ENCODE assay signal across 20 cellular contexts in genomic region chr19:27858981-27859581, GRCh38.
A peak's percentile ranks its signal among the peaks of the same experiment; 100 is the strongest.
DNase-seq lines count a peak whose midpoint lies in the region; ATAC-seq and TF ChIP-seq lines count a peak whose summit lies in the region.
"Had no signal": no experiment of that assay in that cellular context is flagged by ENCODE, and none has a peak within 500 bp of the region (broad histone marks: within the 10 kb centered on the region; RNA-seq: fewer than 3 reads in every experiment).

No MANE protein-coding gene starts in this region.

- H3K4me3 ChIP-seq in MM.1S (ENCODE audit: low read length) (no peak overlapping the region), breast epithelium (no peak overlapping the region), subcutaneous abdominal adipose tissue (ENCODE audit: low read depth in 1 of 5, low read length in 5 of 5) (peak overlapping the region in 4 of 5 donors; percentile 13 to 45 (median 20)), osteoblast (ENCODE audit: insufficient read depth, low read length) (no peak overlapping the region)
- H3K4me3 ChIP-seq: BLaER1 had no signal

- H3K27ac ChIP-seq in MM.1S (ENCODE audit: low read length), result no peak overlapping the region
- H3K27ac ChIP-seq in breast epithelium, result peak overlapping the region; percentile 80 to 89
- no peak overlapping the region for H3K27ac ChIP-seq in subcutaneous abdominal adipose tissue (ENCODE audit: low read depth, low read length)
- no peak overlapping the region for H3K27ac ChIP-seq in osteoblast (ENCODE audit: low read depth, low read length)
- H3K27ac ChIP-seq: BLaER1, KMS-11 had no signal

- H3K4me1 ChIP-seq in MM.1S (ENCODE audit: low read length), result no peaks in the 10 kb centered on the region
- no peaks in the 10 kb centered on the region for H3K4me1 ChIP-seq in breast epithelium
- H3K4me1 ChIP-seq in subcutaneous abdominal adipose tissue (ENCODE audit: control insufficient read depth in 5 of 5, insufficient read depth in 5 of 5, low read length in 5 of 5), result no peaks in the 10 kb centered on the region
- no peaks in the 10 kb centered on the region for H3K4me1 ChIP-seq in osteoblast (ENCODE audit: insufficient read depth, low read length)
- H3K4me1 ChIP-seq: BLaER1, Caco-2 had no signal

- H3K4me2 ChIP-seq in MM.1S (ENCODE audit: low read depth, low read length), result no peak overlapping the region
- H3K4me2 ChIP-seq in osteoblast (ENCODE audit: insufficient read depth, low read length), result no peak overlapping the region
- H3K4me2 ChIP-seq: BLaER1, KMS-11 had no signal

- no peaks in the 10 kb centered on the region for H3K27me3 ChIP-seq in MM.1S (replicated peaks; ENCODE audit: insufficient read depth, low read length)
- H3K27me3 ChIP-seq in breast epithelium, result no peaks in the 10 kb centered on the region
- no peaks in the 10 kb centered on the region for H3K27me3 ChIP-seq in subcutaneous abdominal adipose tissue (ENCODE audit: control insufficient read depth in 5 of 5, insufficient read depth in 4 of 5, low read length in 5 of 5)
- no peaks in the 10 kb centered on the region for H3K27me3 ChIP-seq in osteoblast (ENCODE audit: insufficient read depth, low read length)
- H3K27me3 ChIP-seq: BLaER1 had no signal

- TF ChIP-seq CTCF in MM.1S (IDR thresholded peaks at IDR 0.05; ENCODE audit: low read length), result no peak
- TF ChIP-seq CTCF in breast epithelium (IDR thresholded peaks at IDR 0.05), result no peak
- TF ChIP-seq CTCF in osteoblast (IDR thresholded peaks at IDR 0.05; ENCODE audit: extremely low read depth, low read depth, low read length), result no peak

- H3K9me2 ChIP-seq in MM.1S (replicated peaks; ENCODE audit: insufficient read depth, low read length), result no peaks in the 10 kb centered on the region

- H3K9me3 ChIP-seq in MM.1S (replicated peaks; ENCODE audit: insufficient read depth, low read length) (no peaks in the 10 kb centered on the region), breast epithelium (peaks cover 10 to 37% of the 10 kb centered on the region in 2 donors), subcutaneous abdominal adipose tissue (ENCODE audit: control insufficient read depth in 5 of 5, low read length in 5 of 5) (peaks cover 11 to 49% (median 44%) of the 10 kb centered on the region in 5 donors), osteoblast (ENCODE audit: low read depth, low read length) (no peaks in the 10 kb centered on the region)
- H3K9me3 ChIP-seq: Caco-2 had no signal

- H3K79me2 ChIP-seq in MM.1S (ENCODE audit: low read length) (no peaks in the 10 kb centered on the region), osteoblast (ENCODE audit: insufficient read depth, low read length) (no peaks in the 10 kb centered on the region)

- H3K9ac ChIP-seq in MM.1S (ENCODE audit: low read length), result no peak overlapping the region
- no peak overlapping the region for H3K9ac ChIP-seq in subcutaneous abdominal adipose tissue (ENCODE audit: low read length in 5 of 5)
- H3K9ac ChIP-seq: BLaER1, KMS-11 had no signal

- in situ Hi-C loops in G401 (cut with HindIII; ENCODE audit: low sequenced_read_pairs), result no loop called here

- H4K20me1 ChIP-seq in MM.1S (ENCODE audit: insufficient read depth, low read length), result no peaks in the 10 kb centered on the region
- H4K20me1 ChIP-seq in osteoblast (ENCODE audit: insufficient read depth, low read length), result no peaks in the 10 kb centered on the region
- H4K20me1 ChIP-seq: BLaER1 had no signal

- no peak for TF ChIP-seq POLR2A in breast epithelium (IDR thresholded peaks at IDR 0.05)

- H2AFZ ChIP-seq in MM.1S (ENCODE audit: low read length), result no peak overlapping the region
- no peak overlapping the region for H2AFZ ChIP-seq in osteoblast (ENCODE audit: low read length)

- peak; percentile 4 for DNase-seq in G401 (ENCODE audit: low spot score)
- peak; percentile 30 for DNase-seq in MM.1S
- DNase-seq in breast epithelium (ENCODE audit: low spot score in 2 of 2), result peak in 1 of 2 donors; percentile 92
- DNase-seq in osteoblast (ENCODE audit: insufficient read length, low spot score, missing footprints), result no peak
- DNase-seq: Caco-2; CD4-positive, alpha-beta T cell; DMS 273 treated with DMSO at 0.1 percent for 48 hours; GDM1; NCI-H1417 treated with DMSO at 0.1 percent for 48 hours; NCI-H187; NCI-H2227 treated with DMSO at 0.1 percent for 48 hours; NCI-H510A; SW 1271 had no signal

- no peaks in the 10 kb centered on the region for H3K36me3 ChIP-seq in MM.1S (replicated peaks; ENCODE audit: insufficient read depth, low read length)
- no peaks in the 10 kb centered on the region for H3K36me3 ChIP-seq in breast epithelium
- no peaks in the 10 kb centered on the region for H3K36me3 ChIP-seq in subcutaneous abdominal adipose tissue (ENCODE audit: control insufficient read depth in 5 of 5, insufficient read depth in 5 of 5, low read length in 5 of 5)
- H3K36me3 ChIP-seq in osteoblast (ENCODE audit: insufficient read depth, low read length), result no peaks in the 10 kb centered on the region
- H3K36me3 ChIP-seq: BLaER1 had no signal

- intact Hi-C loops in breast epithelium (cut with DNase I; ENCODE audit: low total_unique reads), result loop anchor here (10.0 kb wide), 1 partner anchor 84 kb away; no protein-coding TSS in a partner anchor

- H3F3A ChIP-seq in MM.1S (ENCODE audit: insufficient read depth, low read length), result no peaks in the 10 kb centered on the region

- ATAC-seq in SK-N-SH treated with all-trans-retinoic acid at 6 μM for 48 hours, result no peak
- no peak for ATAC-seq in HG03108 (IDR thresholded peaks at IDR 0.05; ENCODE audit: unreplicated experiment)
- ATAC-seq: HCT116, Right ventricle myocardium inferior had no signal

TF ChIP-seq in SK-N-SH treated with all-trans-retinoic acid at 6 μM for 48 hours, 23 proteins besides CTCF, POLR2A, EP300 and RAD21:
- no peak for TF ChIP-seq ARNTL (CRISPR knock-in tag; IDR thresholded peaks at IDR 0.05; ENCODE audit: borderline replicate concordance, low read depth)
- no peak for TF ChIP-seq OSR1 (CRISPR knock-in tag; IDR thresholded peaks at IDR 0.05)
- TF ChIP-seq ZNF70 (CRISPR knock-in tag; IDR thresholded peaks at IDR 0.05), result no peak
- no peak for TF ChIP-seq TOX (CRISPR knock-in tag; IDR thresholded peaks at IDR 0.05; ENCODE audit: borderline replicate concordance)
- no peak for TF ChIP-seq CSRNP3 (CRISPR knock-in tag; IDR thresholded peaks at IDR 0.05)
- TF ChIP-seq ZFP30 (CRISPR knock-in tag; IDR thresholded peaks at IDR 0.05), result no peak
- TF ChIP-seq CREB5 (CRISPR knock-in tag; IDR thresholded peaks at IDR 0.05; ENCODE audit: low read depth), result no peak
- no peak for TF ChIP-seq ZNF565 (CRISPR knock-in tag; conservative IDR thresholded peaks at IDR 0.05; ENCODE audit: low read depth)

Comparison
In these comparisons a context has a peak if more than half of its experiments do, and no peak if none do; other contexts are left out.
1. H3K27ac ChIP-seq: peak in breast epithelium (2 of 2); none in MM.1S (single experiment), subcutaneous abdominal adipose tissue (single experiment) and osteoblast (single experiment).
2. H3K4me3 ChIP-seq: peak in subcutaneous abdominal adipose tissue (4 of 5); none in MM.1S (single experiment), breast epithelium (0 of 3) and osteoblast (single experiment).